Comparison of ENCODE assay signal across 18 cellular contexts in the genomic region with DNA sequence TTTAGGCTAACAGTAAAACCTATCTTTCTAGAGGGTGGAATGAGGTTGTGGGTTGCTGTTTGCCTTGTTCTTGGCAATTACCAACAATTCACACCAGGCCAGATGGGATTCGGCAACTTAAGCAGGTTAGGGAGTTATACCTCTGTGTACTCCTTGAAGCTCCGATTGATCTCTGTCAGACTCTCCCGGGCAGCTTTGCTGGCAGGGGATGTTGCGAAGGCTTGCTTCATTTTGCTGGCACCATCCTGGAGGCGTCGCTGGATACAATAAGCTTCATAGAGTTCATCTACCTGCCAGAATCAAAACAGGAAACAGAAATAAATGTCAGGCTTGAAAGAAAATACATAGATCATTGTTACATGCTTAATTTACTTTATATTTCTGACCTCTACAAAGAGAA.
DNase-seq lines count a peak whose midpoint lies in the region; ATAC-seq and TF ChIP-seq lines count a peak whose summit lies in the region.
"Had no signal": no experiment of that assay in that cellular context is flagged by ENCODE, and none has a peak within 500 bp of the region (broad histone marks: within the 10 kb centered on the region; RNA-seq: fewer than 3 reads in every experiment).

No MANE protein-coding gene starts in this region.

- peak overlapping the region; percentile 64 for H2AFZ ChIP-seq in mammary epithelial cell (ENCODE audit: low read depth, low read length)

- no peaks in the 10 kb centered on the region for H3K27me3 ChIP-seq in mammary epithelial cell (ENCODE audit: insufficient read depth, low read length)
- H3K27me3 ChIP-seq: body of pancreas, suprapubic skin had no signal

- no peak for ATAC-seq in stimulated activated memory B cell treated with anti-CD40 and anti-IgM and Interleukin-4, amounts not matched to agents 10 μg/mL and 1 μg/mL and 100 μg/mL, for 72 hours
- ATAC-seq in Right ventricle myocardium inferior (no peak), HG03108 (IDR thresholded peaks at IDR 0.05; ENCODE audit: unreplicated experiment) (no peak)
- ATAC-seq: body of pancreas had no signal

- H3K36me3 Mint-ChIP-seq in activated naive CD4-positive, alpha-beta T cell treated with anti-CD3 and anti-CD28 coated beads, Interleukin-2, amount 10 ng/mL, durations not matched to agents 7 days and 5 days = peaks cover 86% of the 10 kb centered on the region
- peaks cover 37% of the 10 kb centered on the region for H3K36me3 Mint-ChIP-seq in stimulated activated memory B cell treated with anti-CD40 and anti-IgM and Interleukin-4, amounts not matched to agents 10 μg/mL and 1 μg/mL and 100 μg/mL, for 72 hours

- WGBS in mammary epithelial cell (ENCODE audit: low coverage, missing lambda C conversion rate) = 18% methylated on average over 6 of the region's 6 CpGs

- BruUV-seq in mammary epithelial cell (replicated peaks; lab: Mats Ljungman, UMichigan) = no TSS peak

- H4K20me1 ChIP-seq in mammary epithelial cell (ENCODE audit: insufficient read depth, low read length) = no peaks in the 10 kb centered on the region

- peaks cover 81% of the 10 kb centered on the region for H3K4me1 Mint-ChIP-seq in activated naive CD4-positive, alpha-beta T cell treated with anti-CD3 and anti-CD28 coated beads, Interleukin-2, amount 10 ng/mL, durations not matched to agents 7 days and 5 days
- H3K4me1 Mint-ChIP-seq in stimulated activated memory B cell treated with anti-CD40 and anti-IgM and Interleukin-4, amounts not matched to agents 10 μg/mL and 1 μg/mL and 100 μg/mL, for 72 hours = peaks cover 68% of the 10 kb centered on the region
- H3K4me1 Mint-ChIP-seq: neural crest cell had no signal

- intact Hi-C loops in mammary epithelial cell (cut with micrococcal nuclease) = no loop called here
- intact Hi-C loops in Right ventricle myocardium inferior (cut with DNase I) = no loop called here

- no peaks in the 10 kb centered on the region for H3K79me2 ChIP-seq in mammary epithelial cell (ENCODE audit: insufficient read depth, low read length)

- H3K4me1 ChIP-seq in mammary epithelial cell (ENCODE audit: insufficient read depth, low read length) = no peaks in the 10 kb centered on the region
- H3K4me1 ChIP-seq: body of pancreas had no signal

- no peaks in the 10 kb centered on the region for H3K27me3 Mint-ChIP-seq in activated naive CD4-positive, alpha-beta T cell treated with anti-CD3 and anti-CD28 coated beads, Interleukin-2, amount 10 ng/mL, durations not matched to agents 7 days and 5 days
- no peaks in the 10 kb centered on the region for H3K27me3 Mint-ChIP-seq in stimulated activated memory B cell treated with anti-CD40 and anti-IgM and Interleukin-4, amounts not matched to agents 10 μg/mL and 1 μg/mL and 100 μg/mL, for 72 hours

- H3K27ac Mint-ChIP-seq in activated naive CD4-positive, alpha-beta T cell treated with anti-CD3 and anti-CD28 coated beads, Interleukin-2, amount 10 ng/mL, durations not matched to agents 7 days and 5 days = peak overlapping the region; percentile 83
- H3K27ac Mint-ChIP-seq in stimulated activated memory B cell treated with anti-CD40 and anti-IgM and Interleukin-4, amounts not matched to agents 10 μg/mL and 1 μg/mL and 100 μg/mL, for 72 hours = peak overlapping the region; percentile 60
- H3K27ac Mint-ChIP-seq: activated T-helper 2 cell treated with anti-CD3 and anti-CD28 coated beads, Interferon-gamma antibody, Interleukin-2, Interleukin-4, amounts not matched to agents 10 μg/mL and 5 μg/mL and 100 μg/mL, durations not matched to agents 14 hours and 24 hours and 36 hours had no signal

- CTCF ChIA-PET in activated naive CD4-positive, alpha-beta T cell treated with anti-CD3 and anti-CD28 coated beads, Interleukin-2, amount 10 ng/mL, durations not matched to agents 7 days and 5 days (lab: Charles Lee) = interaction anchor here (1.1 to 1.3 kb wide), 3 partner anchors 9 to 162 kb away, joined by 3 to 7 read pairs (median 5); no protein-coding TSS in a partner anchor
- CTCF ChIA-PET in mammary epithelial cell (lab: Charles Lee; ENCODE audit: low non-redundant PET) = interaction anchor here (0.5 to 0.6 kb wide), 2 partner anchors 9 to 68 kb away, joined by 3 to 4 read pairs; no protein-coding TSS in a partner anchor

- no peak overlapping the region for H3K27ac ChIP-seq in mammary epithelial cell (ENCODE audit: insufficient read depth, low read depth, low read length)
- H3K27ac ChIP-seq: body of pancreas, suprapubic skin had no signal

- no peak overlapping the region for H3K4me2 ChIP-seq in mammary epithelial cell (ENCODE audit: insufficient read depth, low read depth, low read length)

- H3K4me3 ChIP-seq in mammary epithelial cell (replicated peaks in 1 of 3; ENCODE audit: insufficient read depth in 1 of 3, low read depth in 2 of 3, low read length in 3 of 3) = no peak overlapping the region
- H3K4me3 ChIP-seq: body of pancreas, lung, suprapubic skin had no signal

- dilution Hi-C loops in mammary epithelial cell (cut with HindIII; ENCODE audit: low sequenced_read_pairs) = no loop called here

- no peaks in the 10 kb centered on the region for H3K9me3 Mint-ChIP-seq in activated naive CD4-positive, alpha-beta T cell treated with anti-CD3 and anti-CD28 coated beads, Interleukin-2, amount 10 ng/mL, durations not matched to agents 7 days and 5 days
- H3K9me3 Mint-ChIP-seq in stimulated activated memory B cell treated with anti-CD40 and anti-IgM and Interleukin-4, amounts not matched to agents 10 μg/mL and 1 μg/mL and 100 μg/mL, for 72 hours = no peaks in the 10 kb centered on the region
- H3K9me3 Mint-ChIP-seq: activated T-helper 2 cell treated with anti-CD3 and anti-CD28 coated beads, Interferon-gamma antibody, Interleukin-2, Interleukin-4, amounts not matched to agents 10 μg/mL and 5 μg/mL and 100 μg/mL, durations not matched to agents 14 hours and 24 hours and 36 hours; neural crest cell had no signal

- DNase-seq in activated naive CD4-positive, alpha-beta T cell treated with anti-CD3 and anti-CD28 coated beads, Interleukin-2, amount 10 ng/mL, durations not matched to agents 7 days and 5 days = no peak
- DNase-seq in activated naive CD4-positive, alpha-beta T cell treated with Interleukin-2 at 50 U/mL for 16 hours = no peak
- peak; percentile 82 for DNase-seq in NCI-H2171 treated with DMSO at 0.1 percent for 48 hours (lab: John Stamatoyannopoulos, UW)
- no peak for DNase-seq in mammary epithelial cell
- no peak for DNase-seq in RPMI8226
- DNase-seq in Right ventricle myocardium inferior (ENCODE audit: missing footprints) = no peak
- DNase-seq: activated CD4-positive, alpha-beta T cell treated with anti-CD3 and anti-CD28 coated beads, Interleukin-2, amount 50 U/mL, for 1 hour; AML-193; body of pancreas; DMS79; erythroblast; NCI-H146 had no signal

- no peak overlapping the region for H3K4me3 Mint-ChIP-seq in activated naive CD4-positive, alpha-beta T cell treated with anti-CD3 and anti-CD28 coated beads, Interleukin-2, amount 10 ng/mL, durations not matched to agents 7 days and 5 days
- no peak overlapping the region for H3K4me3 Mint-ChIP-seq in stimulated activated memory B cell treated with anti-CD40 and anti-IgM and Interleukin-4, amounts not matched to agents 10 μg/mL and 1 μg/mL and 100 μg/mL, for 72 hours
- H3K4me3 Mint-ChIP-seq: neural crest cell had no signal

- H3K36me3 ChIP-seq in mammary epithelial cell (ENCODE audit: insufficient read depth, low read length) = no peaks in the 10 kb centered on the region

- no peak overlapping the region for H3K9ac ChIP-seq in mammary epithelial cell (ENCODE audit: insufficient read depth, low read length)

- in situ Hi-C loops in mammary epithelial cell (cut with MboI; ENCODE audit: low sequenced_read_pairs in 2 of 2) = no loop called here

- H3K9me3 ChIP-seq in mammary epithelial cell (replicated peaks; ENCODE audit: insufficient read depth, low read length) = no peaks in the 10 kb centered on the region
- H3K9me3 ChIP-seq: body of pancreas, suprapubic skin had no signal

- no peak for TF ChIP-seq CTCF in mammary epithelial cell (conservative IDR thresholded peaks at IDR 0.05 in 1 of 2, IDR thresholded peaks at IDR 0.05 in 1 of 2; ENCODE audit: extremely low read depth in 1 of 2, insufficient read depth in 1 of 2, low read depth in 1 of 2, low read length in 2 of 2)
